Comparison of ENCODE assay signal across 6 cellular contexts in the genomic region with DNA sequence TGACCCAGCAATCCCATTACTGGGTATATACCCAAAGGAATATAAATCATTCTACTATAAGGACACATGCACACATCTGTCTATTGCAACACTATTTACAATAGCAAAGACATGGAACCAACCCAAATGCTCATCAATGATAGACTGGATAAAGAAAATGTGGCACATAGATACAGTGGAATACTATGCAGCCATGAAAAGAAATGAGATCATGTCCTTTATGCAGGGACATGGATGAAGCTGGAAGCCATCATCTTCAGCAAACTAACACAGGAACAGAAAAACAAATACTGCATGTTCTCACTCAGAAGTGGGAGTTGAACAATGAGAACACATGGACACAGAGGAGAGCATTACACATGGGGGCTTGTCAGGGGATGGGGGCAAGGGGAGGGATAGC. TPM values are rescaled to one million over a fixed set of nuclear protein-coding genes. Genes with fewer than 3 reads are reported as not detected.
DNase-seq lines count a peak whose midpoint lies in the region; ATAC-seq and TF ChIP-seq lines count a peak whose summit lies in the region.
"Not testable (repeated sequence)": the region's sequence is repeated elsewhere in the genome, so short reads cannot be mapped to it uniquely, and the experiment has no call there.

No MANE protein-coding gene starts in this region.

- H3K9me3 ChIP-seq in CD4-positive, alpha-beta memory T cell (ENCODE audit: control insufficient read depth in 1 of 2, low read length in 2 of 2) = not testable (repeated sequence)

- peaks cover 13% of the 10 kb centered on the region for H3K4me1 ChIP-seq in CD4-positive, alpha-beta memory T cell (ENCODE audit: insufficient read depth, low read length)

- ATAC-seq in activated T-cell treated with anti-CD3 and anti-CD28 coated beads, Interleukin-2, amount 50 U/mL, for 4 hours; activated naive CD8-positive, alpha-beta T cell treated with anti-CD3 and anti-CD28 coated beads, Interleukin-2, amount 50 U/mL, for 24 hours; memory B cell (ENCODE audit: low read depth): not testable (repeated sequence)

- H3K9me3 Mint-ChIP-seq in CD4-positive, alpha-beta memory T cell; T-helper 2 cell treated with Interferon-gamma antibody and Interleukin-4, amounts not matched to agents 5 μg/mL and 100 μg/mL, for 36 hours; activated T-cell treated with anti-CD3 and anti-CD28 coated beads, Interleukin-2, amount 50 U/mL, for 4 hours; activated naive CD8-positive, alpha-beta T cell treated with anti-CD3 and anti-CD28 coated beads, Interleukin-2, amount 50 U/mL, for 24 hours; memory B cell: not testable (repeated sequence)
- peaks cover 35% of the 10 kb centered on the region for H3K9me3 Mint-ChIP-seq in nephron progenitor cell

- CTCF ChIA-PET in CD4-positive, alpha-beta memory T cell (lab: Charles Lee; ENCODE audit: partially characterized antibody) = not testable (repeated sequence)

- not testable (repeated sequence) for TF ChIP-seq CTCF in nephron progenitor cell (IDR thresholded peaks at IDR 0.05)

- DNase-seq in CD4-positive, alpha-beta memory T cell; T-helper 2 cell treated with Interferon-gamma antibody and Interleukin-4, amounts not matched to agents 5 μg/mL and 100 μg/mL, for 36 hours (ENCODE audit: low spot score); activated T-cell treated with anti-CD3 and anti-CD28 coated beads, Interleukin-2, amount 50 U/mL, for 4 hours; activated naive CD8-positive, alpha-beta T cell treated with anti-CD3 and anti-CD28 coated beads, Interleukin-2, amount 50 U/mL, for 24 hours; memory B cell (ENCODE audit: low spot score in 2 of 2); nephron progenitor cell: not testable (repeated sequence)

- intact Hi-C loops in CD4-positive, alpha-beta memory T cell (cut with micrococcal nuclease) = not testable (repeated sequence)

- H3K27ac Mint-ChIP-seq in CD4-positive, alpha-beta memory T cell = peak overlapping the region in 1 of 7 donors; percentile 39
- not testable (repeated sequence) for H3K27ac Mint-ChIP-seq in T-helper 2 cell treated with Interferon-gamma antibody and Interleukin-4, amounts not matched to agents 5 μg/mL and 100 μg/mL, for 36 hours; activated naive CD8-positive, alpha-beta T cell treated with anti-CD3 and anti-CD28 coated beads, Interleukin-2, amount 50 U/mL, for 24 hours; nephron progenitor cell
- H3K27ac Mint-ChIP-seq in memory B cell = peak overlapping the region; percentile 28

- not testable (repeated sequence) for H3K36me3 ChIP-seq in CD4-positive, alpha-beta memory T cell (ENCODE audit: insufficient read depth, low read length)

- POLR2A ChIA-PET in CD4-positive, alpha-beta memory T cell (lab: Charles Lee; ENCODE audit: partially characterized antibody) = not testable (repeated sequence)

- not testable (repeated sequence) for H3K36me3 Mint-ChIP-seq in CD4-positive, alpha-beta memory T cell; T-helper 2 cell treated with Interferon-gamma antibody and Interleukin-4, amounts not matched to agents 5 μg/mL and 100 μg/mL, for 36 hours (ENCODE audit: low read depth); activated T-cell treated with anti-CD3 and anti-CD28 coated beads, Interleukin-2, amount 50 U/mL, for 4 hours (ENCODE audit: insufficient read depth); activated naive CD8-positive, alpha-beta T cell treated with anti-CD3 and anti-CD28 coated beads, Interleukin-2, amount 50 U/mL, for 24 hours (ENCODE audit: low read depth); memory B cell; nephron progenitor cell (ENCODE audit: low read depth)

- peak overlapping the region in 5 of 8 donors; percentile 4 to 61 (median 32) for H3K4me3 Mint-ChIP-seq in CD4-positive, alpha-beta memory T cell
- H3K4me3 Mint-ChIP-seq in T-helper 2 cell treated with Interferon-gamma antibody and Interleukin-4, amounts not matched to agents 5 μg/mL and 100 μg/mL, for 36 hours = peak overlapping the region; percentile 19
- H3K4me3 Mint-ChIP-seq in activated T-cell treated with anti-CD3 and anti-CD28 coated beads, Interleukin-2, amount 50 U/mL, for 4 hours = peak overlapping the region; percentile 61
- H3K4me3 Mint-ChIP-seq in activated naive CD8-positive, alpha-beta T cell treated with anti-CD3 and anti-CD28 coated beads, Interleukin-2, amount 50 U/mL, for 24 hours = peak overlapping the region; percentile 8
- peak overlapping the region; percentile 30 for H3K4me3 Mint-ChIP-seq in memory B cell
- peak overlapping the region; percentile 62 for H3K4me3 Mint-ChIP-seq in nephron progenitor cell

- H3K27me3 Mint-ChIP-seq in CD4-positive, alpha-beta memory T cell; activated naive CD8-positive, alpha-beta T cell treated with anti-CD3 and anti-CD28 coated beads, Interleukin-2, amount 50 U/mL, for 24 hours; memory B cell: not testable (repeated sequence)
- peaks cover 27% of the 10 kb centered on the region for H3K27me3 Mint-ChIP-seq in T-helper 2 cell treated with Interferon-gamma antibody and Interleukin-4, amounts not matched to agents 5 μg/mL and 100 μg/mL, for 36 hours (ENCODE audit: low read depth)
- H3K27me3 Mint-ChIP-seq in activated T-cell treated with anti-CD3 and anti-CD28 coated beads, Interleukin-2, amount 50 U/mL, for 4 hours (ENCODE audit: low read depth) = peaks cover 18% of the 10 kb centered on the region
- peaks cover 60% of the 10 kb centered on the region for H3K27me3 Mint-ChIP-seq in nephron progenitor cell (ENCODE audit: low read depth, poor library complexity)

- H3K4me1 Mint-ChIP-seq in CD4-positive, alpha-beta memory T cell = peaks cover 3 to 17% (median 11%) of the 10 kb centered on the region in 4 donors
- H3K4me1 Mint-ChIP-seq in T-helper 2 cell treated with Interferon-gamma antibody and Interleukin-4, amounts not matched to agents 5 μg/mL and 100 μg/mL, for 36 hours (ENCODE audit: low read depth) = peaks cover 12% of the 10 kb centered on the region
- not testable (repeated sequence) for H3K4me1 Mint-ChIP-seq in activated T-cell treated with anti-CD3 and anti-CD28 coated beads, Interleukin-2, amount 50 U/mL, for 4 hours (ENCODE audit: low read depth); activated naive CD8-positive, alpha-beta T cell treated with anti-CD3 and anti-CD28 coated beads, Interleukin-2, amount 50 U/mL, for 24 hours; memory B cell; nephron progenitor cell

- not testable (repeated sequence) for H3K4me3 ChIP-seq in CD4-positive, alpha-beta memory T cell (ENCODE audit: low read length in 2 of 2)

- not testable (repeated sequence) for H3K27me3 ChIP-seq in CD4-positive, alpha-beta memory T cell (ENCODE audit: insufficient read depth, low read length)

- not testable (repeated sequence) for H3K27ac ChIP-seq in CD4-positive, alpha-beta memory T cell (ENCODE audit: low read depth, low read length)

RNA-seq across cellular contexts. Expression of gene ZSCAN16, which starts 21.7 kb away (rescaled TPM):
- total RNA-seq in CD4-positive, alpha-beta memory T cell = 10 to 100 TPM; 13.4 to 14.8 TPM
- polyA plus RNA-seq in CD4-positive, alpha-beta memory T cell = 10 to 100 TPM; 12.4 to 14.2 TPM
- 1 to 10 TPM; 3.8 to 4.7 (median 3.9) TPM for total RNA-seq in activated T-cell treated with anti-CD3 and anti-CD28 coated beads, Interleukin-2, amount 50 U/mL, for 4 hours

RNA-seq across cellular contexts. Expression of gene ZNF165, which starts 22.3 kb away (rescaled TPM):
- total RNA-seq in CD4-positive, alpha-beta memory T cell = 1 to 10 TPM in 1 of 2 experiments, under 1 TPM in 1; 0.75 to 1.4 TPM
- under 1 TPM; 0.78 to 0.96 TPM for polyA plus RNA-seq in CD4-positive, alpha-beta memory T cell
- 1 to 10 TPM; 2.0 to 2.1 (median 2.0) TPM for total RNA-seq in activated T-cell treated with anti-CD3 and anti-CD28 coated beads, Interleukin-2, amount 50 U/mL, for 4 hours

RNA-seq across cellular contexts. Expression of gene ZKSCAN8, which starts 39.0 kb away (rescaled TPM):
- total RNA-seq in CD4-positive, alpha-beta memory T cell = 10 to 100 TPM; 40.8 to 43.3 TPM
- polyA plus RNA-seq in CD4-positive, alpha-beta memory T cell = 1 to 10 TPM in 1 of 2 donors, not detected in 1; 1.8 TPM
- 10 to 100 TPM; 10.0 to 12.4 (median 11.4) TPM for total RNA-seq in activated T-cell treated with anti-CD3 and anti-CD28 coated beads, Interleukin-2, amount 50 U/mL, for 4 hours

Comparison
In these comparisons a context has a peak if more than half of its experiments do, and no peak if none do; other contexts are left out.
1. H3K4me3 Mint-ChIP-seq: peak in every context shown above with its lines; median percentile 62 in nephron progenitor cell; 61 in activated T-cell treated with anti-CD3 and anti-CD28 coated beads, Interleukin-2, amount 50 U/mL, for 4 hours; 32 in CD4-positive, alpha-beta memory T cell; 30 in memory B cell; 19 in T-helper 2 cell treated with Interferon-gamma antibody and Interleukin-4, amounts not matched to agents 5 μg/mL and 100 μg/mL, for 36 hours; 8 in activated naive CD8-positive, alpha-beta T cell treated with anti-CD3 and anti-CD28 coated beads, Interleukin-2, amount 50 U/mL, for 24 hours.